1 cellular context compared by ENCODE assay signal in genomic region chr10:110076559-110077318, GRCh38.
TF ChIP-seq lines count a peak whose summit lies in the region.

No MANE protein-coding gene starts in this region.

TF ChIP-seq in HepG2, 621 proteins besides CTCF, POLR2A, EP300 and RAD21 (continued from another document and continues in another):
- no peak for TF ChIP-seq ZBTB20 (CRISPR knock-in tag; IDR thresholded peaks at IDR 0.05; ENCODE audit: borderline replicate concordance, low read depth)
- no peak for TF ChIP-seq KDM1A (CRISPR knock-in tag; IDR thresholded peaks at IDR 0.05)
- peak; percentile 94; the same call in 1 of the 2 replicates for TF ChIP-seq SOX13 (IDR thresholded peaks at IDR 0.05)
- TF ChIP-seq SOX13 (CRISPR knock-in tag; conservative IDR thresholded peaks at IDR 0.05 in 1 of 2, IDR thresholded peaks at IDR 0.05 in 1 of 2), result peak in 1 of 2 experiments; percentile 100; a peak in 2 of 4 replicates
- peak; percentile 62; the same call in 1 of the 2 replicates for TF ChIP-seq ZGPAT (CRISPR knock-in tag; IDR thresholded peaks at IDR 0.05)
- no peak for TF ChIP-seq PHB2 (IDR thresholded peaks at IDR 0.05; ENCODE audit: partially characterized antibody)
- TF ChIP-seq ZNF576 (CRISPR knock-in tag; IDR thresholded peaks at IDR 0.05), result no peak
- no peak for TF ChIP-seq CHD2 (IDR thresholded peaks at IDR 0.05; ENCODE audit: low read depth, low read length)
- TF ChIP-seq ZKSCAN1 (IDR thresholded peaks at IDR 0.05; ENCODE audit: low read length), result no peak
- TF ChIP-seq ZBTB25 (CRISPR knock-in tag; IDR thresholded peaks at IDR 0.05), result no peak
- peak; percentile 95 for TF ChIP-seq SOX5 (CRISPR knock-in tag; IDR thresholded peaks at IDR 0.05; ENCODE audit: borderline replicate concordance)
- no peak for TF ChIP-seq ATF7-NPFF (CRISPR knock-in tag; IDR thresholded peaks at IDR 0.05; ENCODE audit: low read depth)
- TF ChIP-seq NRL (CRISPR knock-in tag; IDR thresholded peaks at IDR 0.05; ENCODE audit: borderline replicate concordance), result no peak
- no peak for TF ChIP-seq FLYWCH1 (CRISPR knock-in tag; IDR thresholded peaks at IDR 0.05)
- no peak for TF ChIP-seq ATF5 (CRISPR knock-in tag; IDR thresholded peaks at IDR 0.05; ENCODE audit: low read depth)
- no peak for TF ChIP-seq POLR2AphosphoS5 (IDR thresholded peaks at IDR 0.05; ENCODE audit: low read depth, low read length)
- TF ChIP-seq ZNF224 (CRISPR knock-in tag; IDR thresholded peaks at IDR 0.05), result no peak
- TF ChIP-seq TOE1 (CRISPR knock-in tag; IDR thresholded peaks at IDR 0.05), result no peak
- peak; percentile 55; the same call in 1 of the 2 replicates for TF ChIP-seq HNF4G (IDR thresholded peaks at IDR 0.05; ENCODE audit: borderline replicate concordance, low read depth, low read length)
- TF ChIP-seq HNF4G (CRISPR knock-in tag; IDR thresholded peaks at IDR 0.05; ENCODE audit: borderline replicate concordance, low read depth), result no peak
- no peak for TF ChIP-seq ESRRA (CRISPR knock-in tag; IDR thresholded peaks at IDR 0.05; ENCODE audit: low read depth)
- no peak for TF ChIP-seq ZNF18 (CRISPR knock-in tag; IDR thresholded peaks at IDR 0.05; ENCODE audit: insufficient replicate concordance)
- no peak for TF ChIP-seq ZNF335 (CRISPR knock-in tag; IDR thresholded peaks at IDR 0.05)
- no peak for TF ChIP-seq ZNF382 (CRISPR knock-in tag; IDR thresholded peaks at IDR 0.05; ENCODE audit: borderline replicate concordance)
- TF ChIP-seq CAMTA2 (CRISPR knock-in tag; IDR thresholded peaks at IDR 0.05; ENCODE audit: borderline replicate concordance), result no peak
- no peak for TF ChIP-seq STAT6 (CRISPR knock-in tag; IDR thresholded peaks at IDR 0.05; ENCODE audit: borderline replicate concordance)
- TF ChIP-seq HNF1B (CRISPR knock-in tag; IDR thresholded peaks at IDR 0.05), result no peak
- no peak for TF ChIP-seq SKI (IDR thresholded peaks at IDR 0.05; ENCODE audit: partially characterized antibody)
- no peak for TF ChIP-seq PLRG1 (conservative IDR thresholded peaks at IDR 0.05)
- TF ChIP-seq KAT2B (IDR thresholded peaks at IDR 0.05; ENCODE audit: borderline replicate concordance, low read depth, low read length), result no peak
- TF ChIP-seq NFRKB (IDR thresholded peaks at IDR 0.05), result no peak
- TF ChIP-seq HDAC1 (CRISPR knock-in tag; IDR thresholded peaks at IDR 0.05), result no peak
- no peak for TF ChIP-seq BATF2 (CRISPR knock-in tag; IDR thresholded peaks at IDR 0.05)
- no peak for TF ChIP-seq FOXO4 (CRISPR knock-in tag; conservative IDR thresholded peaks at IDR 0.05)
- TF ChIP-seq ATF1 (CRISPR knock-in tag; IDR thresholded peaks at IDR 0.05), result no peak
- no peak for TF ChIP-seq CBFB (CRISPR knock-in tag; IDR thresholded peaks at IDR 0.05)
- peak; percentile 44; the same call in 1 of the 2 replicates for TF ChIP-seq TBX2 (CRISPR knock-in tag; IDR thresholded peaks at IDR 0.05; ENCODE audit: borderline replicate concordance)
- no peak for TF ChIP-seq ZSCAN9 (CRISPR knock-in tag; IDR thresholded peaks at IDR 0.05; ENCODE audit: borderline replicate concordance)
- no peak for TF ChIP-seq ZNF556 (CRISPR knock-in tag; IDR thresholded peaks at IDR 0.05; ENCODE audit: borderline replicate concordance)
- no peak for TF ChIP-seq PITX1 (CRISPR knock-in tag; IDR thresholded peaks at IDR 0.05)
- TF ChIP-seq RCOR2 (CRISPR knock-in tag; IDR thresholded peaks at IDR 0.05), result no peak
- no peak for TF ChIP-seq CBX2 (IDR thresholded peaks at IDR 0.05; ENCODE audit: low read depth, low read length)
- TF ChIP-seq CBX2 (CRISPR knock-in tag; IDR thresholded peaks at IDR 0.05; ENCODE audit: low read depth), result no peak
- no peak for TF ChIP-seq HES4 (CRISPR knock-in tag; IDR thresholded peaks at IDR 0.05; ENCODE audit: borderline replicate concordance)
- TF ChIP-seq ZNF326 (CRISPR knock-in tag; IDR thresholded peaks at IDR 0.05; ENCODE audit: borderline replicate concordance), result no peak
- no peak for TF ChIP-seq SETDB1 (CRISPR knock-in tag; IDR thresholded peaks at IDR 0.05; ENCODE audit: borderline replicate concordance)
- no peak for TF ChIP-seq MTA1 (CRISPR knock-in tag; IDR thresholded peaks at IDR 0.05; ENCODE audit: borderline replicate concordance)
- TF ChIP-seq ZSCAN25 (CRISPR knock-in tag; IDR thresholded peaks at IDR 0.05), result no peak
- no peak for TF ChIP-seq IKZF4 (CRISPR knock-in tag; IDR thresholded peaks at IDR 0.05; ENCODE audit: borderline replicate concordance, low read depth, not compliant biosample characterization)
- TF ChIP-seq FOXK2 (IDR thresholded peaks at IDR 0.05), result no peak
- no peak for TF ChIP-seq AGO1 (IDR thresholded peaks at IDR 0.05; ENCODE audit: low read depth, low read length, poor library complexity, severe bottlenecking)
- TF ChIP-seq ZNF414 (CRISPR knock-in tag; IDR thresholded peaks at IDR 0.05), result no peak
- peak; percentile 49 for TF ChIP-seq ZNF7 (CRISPR knock-in tag; IDR thresholded peaks at IDR 0.05)
- peak; percentile 32 for TF ChIP-seq FOXA3 (CRISPR knock-in tag; IDR thresholded peaks at IDR 0.05)
- no peak for TF ChIP-seq ZNF354B (CRISPR knock-in tag; IDR thresholded peaks at IDR 0.05)
- no peak for TF ChIP-seq ZNF34 (CRISPR knock-in tag; IDR thresholded peaks at IDR 0.05; ENCODE audit: borderline replicate concordance)
- no peak for TF ChIP-seq HIC2 (CRISPR knock-in tag; IDR thresholded peaks at IDR 0.05; ENCODE audit: low read depth)
- no peak for TF ChIP-seq SMAD3 (CRISPR knock-in tag; IDR thresholded peaks at IDR 0.05)
- TF ChIP-seq PAWR (CRISPR knock-in tag; IDR thresholded peaks at IDR 0.05; ENCODE audit: borderline replicate concordance), result no peak
- TF ChIP-seq DMAP1 (CRISPR knock-in tag; IDR thresholded peaks at IDR 0.05), result no peak
- no peak for TF ChIP-seq TCF7L2 (IDR thresholded peaks at IDR 0.05; ENCODE audit: low read depth, low read length)
- no peak for TF ChIP-seq ZBTB7A (CRISPR knock-in tag; IDR thresholded peaks at IDR 0.05)
- TF ChIP-seq ADNP (CRISPR knock-in tag; IDR thresholded peaks at IDR 0.05), result no peak
- TF ChIP-seq IRF2 (CRISPR knock-in tag; IDR thresholded peaks at IDR 0.05), result no peak
- no peak for TF ChIP-seq KDM3A (CRISPR knock-in tag; IDR thresholded peaks at IDR 0.05; ENCODE audit: low read depth)
- no peak for TF ChIP-seq FOXP1 (IDR thresholded peaks at IDR 0.05)
- TF ChIP-seq FOXP1 (CRISPR knock-in tag; IDR thresholded peaks at IDR 0.05), result 0 out of 2 replicates have a peak, but pooled peaks have one; percentile 47
